ENCODE assay signal across 15 cellular contexts in genomic region chr3:16059081-16059537, GRCh38.
DNase-seq lines count a peak whose midpoint lies in the region; ATAC-seq, FAIRE-seq and TF ChIP-seq lines count a peak whose summit lies in the region.
"Had no signal": no experiment of that assay in that cellular context is flagged by ENCODE, and none has a peak within 500 bp of the region (broad histone marks: within the 10 kb centered on the region; RNA-seq: fewer than 3 reads in every experiment).

No MANE protein-coding gene starts in this region.

- in situ Hi-C loops in K562 (cut with MboI), result no loop called here

- TF ChIP-seq CTCF in K562 (IDR thresholded peaks at IDR 0.05 in 2 of 3, conservative IDR thresholded peaks at IDR 0.05 in 1 of 3; ENCODE audit: insufficient read depth in 2 of 3, low read depth in 1 of 3, low read length in 3 of 3) (no peak), left lung (IDR thresholded peaks at IDR 0.05) (no peak)

- H3K4me3 ChIP-seq in K562, result no peak overlapping the region
- no peak overlapping the region for H3K4me3 ChIP-seq in left lung
- H3K4me3 ChIP-seq in aorta (ENCODE audit: low read length in 2 of 2), result no peak overlapping the region

- no peaks in the 10 kb centered on the region for H3K4me1 Mint-ChIP-seq in activated CD4-positive, alpha-beta memory T cell treated with anti-CD3 and anti-CD28 coated beads for 36 hours (ENCODE audit: low read depth)

- H3K4me2 ChIP-seq in K562 (ENCODE audit: insufficient read depth, low read length), result no peak overlapping the region

- TF ChIP-seq EP300 in K562 (IDR thresholded peaks at IDR 0.05; ENCODE audit: low read length), result no peak

- intact Hi-C loops in K562 (cut with micrococcal nuclease) (no loop called here), left lung (cut with DNase I) (no loop called here), aorta (cut with DNase I) (no loop called here)
- intact Hi-C loops in activated CD4-positive, alpha-beta memory T cell treated with anti-CD3 and anti-CD28 coated beads for 36 hours (cut with micrococcal nuclease), result no loop called here

- FAIRE-seq in K562 (lab: Jason Lieb, UNC), result no peak
- FAIRE-seq: GM19239, islet of Langerhans had no signal

- H3K36me3 ChIP-seq in K562 (ENCODE audit: control insufficient read depth, insufficient read depth, low read length), result no peaks in the 10 kb centered on the region
- H3K36me3 ChIP-seq in left lung, result no peaks in the 10 kb centered on the region
- no peaks in the 10 kb centered on the region for H3K36me3 ChIP-seq in aorta (ENCODE audit: control insufficient read depth in 1 of 2, insufficient read depth in 2 of 2, low read length in 1 of 2)

- H3K79me2 ChIP-seq in K562 (ENCODE audit: control insufficient read depth, insufficient read depth, low read length), result no peaks in the 10 kb centered on the region

- H3K9me3 Mint-ChIP-seq in activated CD4-positive, alpha-beta memory T cell treated with anti-CD3 and anti-CD28 coated beads for 36 hours, result no peaks in the 10 kb centered on the region
- H3K9me3 Mint-ChIP-seq: CD8-positive, alpha-beta T cell had no signal

- no peak overlapping the region for H2AFZ ChIP-seq in K562 (ENCODE audit: low read depth, low read length)

- POLR2A ChIA-PET in K562 (lab: Yijun Ruan, JAX), result interaction anchor here (1.1 to 1.8 kb wide), 2 partner anchors 9 to 10 kb away, joined by 4 to 5 read pairs; no protein-coding TSS in a partner anchor
- POLR2A ChIA-PET in activated CD4-positive, alpha-beta memory T cell treated with anti-CD3 and anti-CD28 coated beads for 36 hours (lab: Charles Lee), result no interaction called here

- no peak overlapping the region for H3K27ac Mint-ChIP-seq in activated CD4-positive, alpha-beta memory T cell treated with anti-CD3 and anti-CD28 coated beads for 36 hours
- H3K27ac Mint-ChIP-seq: CD8-positive, alpha-beta T cell had no signal

- H3K9me3 ChIP-seq in K562 (replicated peaks; ENCODE audit: control insufficient read depth, insufficient read depth, low read depth, low read length) (no peaks in the 10 kb centered on the region), left lung (no peaks in the 10 kb centered on the region), aorta (ENCODE audit: control insufficient read depth, low read length) (no peaks in the 10 kb centered on the region)

- H3K27me3 ChIP-seq in K562 (ENCODE audit: control insufficient read depth in 2 of 2, insufficient read depth in 2 of 2, low read length in 2 of 2), result peaks cover 2 to 19% of the 10 kb centered on the region in 2 experiments; a peak in 3 of 5 replicates
- H3K27me3 ChIP-seq in left lung, result no peaks in the 10 kb centered on the region
- no peaks in the 10 kb centered on the region for H3K27me3 ChIP-seq in aorta (ENCODE audit: control insufficient read depth in 1 of 2, insufficient read depth in 2 of 2, low read length in 1 of 2)

- BruUV-seq in K562 (replicated peaks; lab: Mats Ljungman, UMichigan), result no TSS peak

- H3K27ac ChIP-seq in K562 (ENCODE audit: extremely low read depth, low read depth, low read length) (no peak overlapping the region), left lung (peak overlapping the region; percentile 47 to 61), substantia nigra (ENCODE audit: low read depth, low read length, poor library complexity, severe bottlenecking) (peak overlapping the region; percentile 97), aorta (ENCODE audit: low read depth in 1 of 2, low read length in 2 of 2) (peak overlapping the region in 1 of 2 donors; percentile 2)

- WGBS in K562 (ENCODE audit: insufficient coverage, low coverage, missing lambda C conversion rate), result 2% methylated on average over 5 of the region's 5 CpGs
- 96% methylated on average over 5 of the region's 5 CpGs for WGBS in aorta, 2 donors

- no peaks in the 10 kb centered on the region for H4K20me1 ChIP-seq in K562 (replicated peaks; ENCODE audit: control insufficient read depth, insufficient read depth, low read length)

- H3K9me1 ChIP-seq in K562 (ENCODE audit: control insufficient read depth, insufficient read depth, low read length), result no peaks in the 10 kb centered on the region

- TF ChIP-seq RAD21 in K562 (CRISPR knock-in tag; conservative IDR thresholded peaks at IDR 0.05 in 1 of 2, IDR thresholded peaks at IDR 0.05 in 1 of 2), result no peak

- peaks cover 4% of the 10 kb centered on the region for H3K27me3 Mint-ChIP-seq in activated CD4-positive, alpha-beta memory T cell treated with anti-CD3 and anti-CD28 coated beads for 36 hours

- no peak for TF ChIP-seq POLR2A in K562 (conservative IDR thresholded peaks at IDR 0.05)

- no peak overlapping the region for H3K9ac ChIP-seq in K562 (ENCODE audit: insufficient read depth in 1 of 2, low read depth in 2 of 2, low read length in 2 of 2)

- CTCF ChIA-PET in K562 (lab: Yijun Ruan, JAX; ENCODE audit: low intra/inter-chr PET ratio), result no interaction called here
- CTCF ChIA-PET in activated CD4-positive, alpha-beta memory T cell treated with anti-CD3 and anti-CD28 coated beads for 36 hours (lab: Charles Lee), result interaction anchor here (0.9 to 1.1 kb wide), 2 partner anchors 119 to 174 kb away, joined by 3 to 4 read pairs; no protein-coding TSS in a partner anchor

- H3K4me3 Mint-ChIP-seq in activated CD4-positive, alpha-beta memory T cell treated with anti-CD3 and anti-CD28 coated beads for 36 hours, result no peak overlapping the region
- H3K4me3 Mint-ChIP-seq: CD8-positive, alpha-beta T cell had no signal

- DNase-seq in HT1080 (ENCODE audit: low read depth) (peak; percentile 54), K562 (ENCODE audit: extremely low read depth in 1 of 4, low spot score in 3 of 4) (no peak), left lung (no peak), substantia nigra (lab: John Stamatoyannopoulos, UW) (no peak), NCI-H2081 treated with DMSO at 0.1 percent for 48 hours (lab: John Stamatoyannopoulos, UW) (no peak), aorta (no peak), SIG-M5 treated with dmso at 0.1 percent for 504 hours (lab: John Stamatoyannopoulos, UW; ENCODE audit: unreplicated experiment) (no peak)
- DNase-seq in activated CD4-positive, alpha-beta memory T cell treated with anti-CD3 and anti-CD28 coated beads for 36 hours, result no peak
- DNase-seq: activated CD4-positive, alpha-beta T cell treated with anti-CD3 and anti-CD28 coated beads for 1 hour; activated naive CD4-positive, alpha-beta T cell treated with Interleukin-2 at 50 U/mL for 16 hours; CD8-positive, alpha-beta T cell; NCI-H2107; RPMI8226 had no signal

- H3K36me3 Mint-ChIP-seq in activated CD4-positive, alpha-beta memory T cell treated with anti-CD3 and anti-CD28 coated beads for 36 hours, result no peaks in the 10 kb centered on the region
- H3K36me3 Mint-ChIP-seq: CD8-positive, alpha-beta T cell had no signal

- ATAC-seq in K562 (peak; percentile 40; the same call in 2 of the 3 replicates), left lung (peak; percentile 7), aorta (ENCODE audit: low FRiP score) (no peak)
- ATAC-seq: CD8-positive, alpha-beta T cell had no signal

- no peaks in the 10 kb centered on the region for H3K4me1 ChIP-seq in K562 (replicated peaks in 1 of 2; ENCODE audit: control insufficient read depth in 2 of 2, insufficient read depth in 2 of 2, low read length in 2 of 2)
- H3K4me1 ChIP-seq in left lung, result peaks cover 0 to 11% of the 10 kb centered on the region in 2 donors
- peaks cover 2 to 5% of the 10 kb centered on the region in 2 donors for H3K4me1 ChIP-seq in aorta (ENCODE audit: control insufficient read depth in 1 of 2, insufficient read depth in 2 of 2, low read length in 2 of 2)

TF ChIP-seq in K562, 482 proteins besides CTCF, POLR2A, EP300 and RAD21 (continues in another document):
- TF ChIP-seq CEBPZ (IDR thresholded peaks at IDR 0.05; ENCODE audit: borderline replicate concordance, low read depth, low read length) (no peak), ARHGAP35 (IDR thresholded peaks at IDR 0.05; ENCODE audit: partially characterized antibody) (no peak), CGGBP1 (CRISPR knock-in tag; IDR thresholded peaks at IDR 0.05) (no peak)
